Comparison of ENCODE assay signal across 22 cellular contexts in the genomic region with DNA sequence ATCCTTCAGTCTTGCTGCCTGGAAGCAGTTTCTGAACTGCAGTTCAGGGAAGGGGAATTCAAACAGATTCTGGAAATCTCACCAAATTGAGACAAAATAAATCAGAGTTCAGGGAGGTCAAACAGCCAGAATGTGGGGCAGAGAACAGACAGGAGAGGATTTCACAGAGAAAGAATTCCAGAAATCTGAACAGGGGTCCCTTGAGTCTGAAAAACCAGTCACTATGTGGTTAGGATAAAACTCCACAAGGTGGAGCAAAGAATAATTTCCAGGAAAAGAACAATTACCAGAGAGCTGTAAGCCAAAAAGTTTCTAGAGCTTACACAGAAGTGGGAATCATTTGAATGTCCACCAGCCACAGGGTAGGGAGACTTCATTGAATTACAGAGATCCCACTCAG.
DNase-seq lines count a peak whose midpoint lies in the region; ATAC-seq and TF ChIP-seq lines count a peak whose summit lies in the region.
"Had no signal": no experiment of that assay in that cellular context is flagged by ENCODE, and none has a peak within 500 bp of the region (broad histone marks: within the 10 kb centered on the region; RNA-seq: fewer than 3 reads in every experiment).

No MANE protein-coding gene starts in this region.

- H3K9ac ChIP-seq in Karpas-422 (ENCODE audit: low read length) (no peak overlapping the region), neural progenitor cell (no peak overlapping the region)

- H3K36me3 ChIP-seq in A673 (ENCODE audit: insufficient read depth, low read length, poor library complexity, severe bottlenecking) (no peaks in the 10 kb centered on the region), Karpas-422 (ENCODE audit: insufficient read depth, low read length) (no peaks in the 10 kb centered on the region), neural progenitor cell (no peaks in the 10 kb centered on the region), esophagus muscularis mucosa (no peaks in the 10 kb centered on the region)
- H3K36me3 ChIP-seq: esophagus squamous epithelium, left ventricle myocardium inferior, ovary had no signal

- no peaks in the 10 kb centered on the region for H3K36me3 Mint-ChIP-seq in effector memory CD8-positive, alpha-beta T cell (ENCODE audit: insufficient read depth)
- peaks cover 3% of the 10 kb centered on the region for H3K36me3 Mint-ChIP-seq in neural progenitor cell
- H3K36me3 Mint-ChIP-seq in activated naive CD8-positive, alpha-beta T cell treated with anti-CD3 and anti-CD28 coated beads for 36 hours, result no peaks in the 10 kb centered on the region
- H3K36me3 Mint-ChIP-seq: CD4-positive, CD25-positive, alpha-beta regulatory T cell had no signal

- TF ChIP-seq EP300 in esophagus muscularis mucosa (IDR thresholded peaks at IDR 0.05), result no peak

- H3K4me1 ChIP-seq in A673 (ENCODE audit: insufficient read depth, low read length, poor library complexity, severe bottlenecking), result peaks cover 6% of the 10 kb centered on the region
- H3K4me1 ChIP-seq in Karpas-422 (ENCODE audit: low read length), result no peaks in the 10 kb centered on the region
- peaks cover 9% of the 10 kb centered on the region for H3K4me1 ChIP-seq in neural progenitor cell
- no peaks in the 10 kb centered on the region for H3K4me1 ChIP-seq in esophagus muscularis mucosa
- H3K4me1 ChIP-seq: left ventricle myocardium inferior had no signal

- no peak overlapping the region for H3K4me2 ChIP-seq in Karpas-422 (ENCODE audit: low read depth, low read length, poor library complexity, severe bottlenecking)
- peak overlapping the region; percentile 21 for H3K4me2 ChIP-seq in neural progenitor cell
- H3K4me2 ChIP-seq: PC-9 had no signal

- no peak overlapping the region for H3K4me3 ChIP-seq in A673 (ENCODE audit: low read depth, low read length, poor library complexity, severe bottlenecking)
- H3K4me3 ChIP-seq in Karpas-422 (ENCODE audit: low read length), result no peak overlapping the region
- H3K4me3 ChIP-seq in neural progenitor cell, result no peak overlapping the region
- no peak overlapping the region for H3K4me3 ChIP-seq in esophagus muscularis mucosa
- H3K4me3 ChIP-seq: esophagus squamous epithelium, left ventricle myocardium inferior, ovary, PC-9, SK-N-MC had no signal

- DNase-seq in A673 (ENCODE audit: low spot score) (peak; percentile 30), Karpas-422 (peak; percentile 25), neural progenitor cell (ENCODE audit: low spot score) (no peak), mucosa of gallbladder (ENCODE audit: low spot score) (no peak), esophagus muscularis mucosa (ENCODE audit: extremely low spot score) (no peak)
- no peak for DNase-seq in effector memory CD8-positive, alpha-beta T cell
- no peak for DNase-seq in activated naive CD8-positive, alpha-beta T cell treated with anti-CD3 and anti-CD28 coated beads for 36 hours
- DNase-seq: caudate nucleus; CD4-positive, CD25-positive, alpha-beta regulatory T cell; esophagus squamous epithelium; GF-D8; left ventricle myocardium inferior; MV-4-11; NCI-H2029; NCI-H345; ovary; PC-9 had no signal

- H4K20me1 ChIP-seq in Karpas-422 (ENCODE audit: insufficient read depth, low read depth, low read length) (no peaks in the 10 kb centered on the region), neural progenitor cell (ENCODE audit: low read depth) (no peaks in the 10 kb centered on the region)

- no peak for ATAC-seq in effector memory CD8-positive, alpha-beta T cell (replicated peaks)
- ATAC-seq in esophagus mucosa, result no peak
- ATAC-seq: HCT116 had no signal

- H3K27me3 Mint-ChIP-seq in effector memory CD8-positive, alpha-beta T cell, result peaks cover 27 to 37% of the 10 kb centered on the region in 2 donors
- no peaks in the 10 kb centered on the region for H3K27me3 Mint-ChIP-seq in neural progenitor cell (ENCODE audit: insufficient read depth, low read depth)
- no peaks in the 10 kb centered on the region for H3K27me3 Mint-ChIP-seq in activated naive CD8-positive, alpha-beta T cell treated with anti-CD3 and anti-CD28 coated beads for 36 hours

- TF ChIP-seq CTCF in A673 (conservative IDR thresholded peaks at IDR 0.05; ENCODE audit: low read depth, low read length) (peak; percentile 38; the same call in 1 of the 2 replicates), neural progenitor cell (IDR thresholded peaks at IDR 0.05) (peak; percentile 15), esophagus muscularis mucosa (IDR thresholded peaks at IDR 0.05) (no peak)

- BruUV-seq in A673 (replicated peaks; lab: Mats Ljungman, UMichigan), result no TSS peak

- CTCF ChIA-PET in A673 (lab: Charles Lee), result no interaction called here

- H3K79me2 ChIP-seq in Karpas-422 (ENCODE audit: low read length), result no peaks in the 10 kb centered on the region
- no peaks in the 10 kb centered on the region for H3K79me2 ChIP-seq in neural progenitor cell (ENCODE audit: low read depth)

- H2AFZ ChIP-seq in Karpas-422 (ENCODE audit: low read length), result no peak overlapping the region
- no peak overlapping the region for H2AFZ ChIP-seq in neural progenitor cell (replicated peaks)
- H2AFZ ChIP-seq: PC-9 had no signal

- H3K4me3 Mint-ChIP-seq in effector memory CD8-positive, alpha-beta T cell, result no peak overlapping the region
- no peak overlapping the region for H3K4me3 Mint-ChIP-seq in neural progenitor cell
- no peak overlapping the region for H3K4me3 Mint-ChIP-seq in activated naive CD8-positive, alpha-beta T cell treated with anti-CD3 and anti-CD28 coated beads for 36 hours
- H3K4me3 Mint-ChIP-seq: CD4-positive, CD25-positive, alpha-beta regulatory T cell; IgD-negative memory B cell had no signal

- H3K27ac ChIP-seq in A673 (ENCODE audit: low read depth, low read length, poor library complexity, severe bottlenecking) (no peak overlapping the region), Karpas-422 (ENCODE audit: low read length) (no peak overlapping the region), neural progenitor cell (no peak overlapping the region), esophagus muscularis mucosa (replicated peaks in 1 of 4) (no peak overlapping the region)
- H3K27ac ChIP-seq: esophagus squamous epithelium, HL-60, left ventricle myocardium inferior, ovary, PC-9, SK-N-MC had no signal

- intact Hi-C loops in A673 (cut with micrococcal nuclease; ENCODE audit: unreplicated experiment), result loop anchor here (5.0 kb wide), 1 partner anchor 602 kb away; no protein-coding TSS in a partner anchor
- intact Hi-C loops in esophagus muscularis mucosa (cut with DNase I), result no loop called here

- H3K4me1 Mint-ChIP-seq in effector memory CD8-positive, alpha-beta T cell (ENCODE audit: low read depth in 2 of 2), result no peaks in the 10 kb centered on the region
- H3K4me1 Mint-ChIP-seq in neural progenitor cell, result peaks cover 14% of the 10 kb centered on the region
- no peaks in the 10 kb centered on the region for H3K4me1 Mint-ChIP-seq in activated naive CD8-positive, alpha-beta T cell treated with anti-CD3 and anti-CD28 coated beads for 36 hours
- H3K4me1 Mint-ChIP-seq: CD4-positive, CD25-positive, alpha-beta regulatory T cell; IgD-negative memory B cell had no signal

- peaks cover 2% of the 10 kb centered on the region for H3F3A ChIP-seq in neural progenitor cell (ENCODE audit: low read depth)

- no peak for TF ChIP-seq POLR2A in esophagus muscularis mucosa (IDR thresholded peaks at IDR 0.05; ENCODE audit: low read depth)

- H3K9me3 ChIP-seq in A673 (ENCODE audit: low read depth, low read length, poor library complexity, severe bottlenecking) (no peaks in the 10 kb centered on the region), Karpas-422 (ENCODE audit: low read length) (no peaks in the 10 kb centered on the region), neural progenitor cell (ENCODE audit: low read depth) (no peaks in the 10 kb centered on the region), esophagus muscularis mucosa (peaks cover 0 to 3% (median 0%) of the 10 kb centered on the region in 4 donors)
- H3K9me3 ChIP-seq: esophagus squamous epithelium, ovary had no signal

- no peaks in the 10 kb centered on the region for H3K9me3 Mint-ChIP-seq in effector memory CD8-positive, alpha-beta T cell
- H3K9me3 Mint-ChIP-seq in neural progenitor cell, result peaks cover 27% of the 10 kb centered on the region
- peaks cover 8% of the 10 kb centered on the region for H3K9me3 Mint-ChIP-seq in activated naive CD8-positive, alpha-beta T cell treated with anti-CD3 and anti-CD28 coated beads for 36 hours

- H3K27me3 ChIP-seq in A673 (replicated peaks; ENCODE audit: insufficient read depth, low read depth, low read length, poor library complexity) (no peaks in the 10 kb centered on the region), Karpas-422 (ENCODE audit: low read length) (0 out of 2 replicates have a peak, but pooled peaks cover 3% of the 10 kb centered on the region), neural progenitor cell (no peaks in the 10 kb centered on the region), esophagus muscularis mucosa (no peaks in the 10 kb centered on the region)
- H3K27me3 ChIP-seq: esophagus squamous epithelium, ovary had no signal

- POLR2A ChIA-PET in A673 (lab: Charles Lee; ENCODE audit: low non-redundant PET), result interaction anchor here (0.6 kb wide), 1 partner anchor 1264 kb away, joined by 3 read pairs; no protein-coding TSS in a partner anchor

- peak overlapping the region; percentile 17 to 18 for H3K27ac Mint-ChIP-seq in effector memory CD8-positive, alpha-beta T cell
- H3K27ac Mint-ChIP-seq in neural progenitor cell, result no peak overlapping the region
- no peak overlapping the region for H3K27ac Mint-ChIP-seq in activated naive CD8-positive, alpha-beta T cell treated with anti-CD3 and anti-CD28 coated beads for 36 hours
- H3K27ac Mint-ChIP-seq: CD4-positive, CD25-positive, alpha-beta regulatory T cell; IgD-negative memory B cell had no signal

- no peaks in the 10 kb centered on the region for H3K9me2 ChIP-seq in Karpas-422 (replicated peaks; ENCODE audit: insufficient read depth, low read length)

Comparison
In these comparisons a context has a peak if more than half of its experiments do, and no peak if none do; other contexts are left out.
1. DNase-seq: peak in A673 (single experiment) and Karpas-422 (single experiment); none in effector memory CD8-positive, alpha-beta T cell (0 of 3), neural progenitor cell (single experiment), mucosa of gallbladder (single experiment), activated naive CD8-positive, alpha-beta T cell treated with anti-CD3 and anti-CD28 coated beads for 36 hours (single experiment) and esophagus muscularis mucosa (single experiment).
2. CTCF ChIP-seq: peak in A673 (single experiment) and neural progenitor cell (single experiment); none in esophagus muscularis mucosa (0 of 3).
3. H3K27ac Mint-ChIP-seq: peak in effector memory CD8-positive, alpha-beta T cell (2 of 2); none in neural progenitor cell (single experiment) and activated naive CD8-positive, alpha-beta T cell treated with anti-CD3 and anti-CD28 coated beads for 36 hours (single experiment).